1 cellular context compared by ENCODE assay signal in genomic region chr15:35690698-35691116, GRCh38.
TF ChIP-seq lines count a peak whose summit lies in the region.

No MANE protein-coding gene starts in this region.

TF ChIP-seq in K562, 482 proteins besides CTCF, POLR2A, EP300 and RAD21 (continued from another document and continues in another):
- TF ChIP-seq RREB1 (CRISPR knock-in tag; IDR thresholded peaks at IDR 0.05) (no peak), FOXJ3 (CRISPR knock-in tag; IDR thresholded peaks at IDR 0.05) (no peak), EGR1 (conservative IDR thresholded peaks at IDR 0.05) (peak; percentile 81), BCLAF1 (IDR thresholded peaks at IDR 0.05; ENCODE audit: borderline replicate concordance in 1 of 2, control insufficient read depth in 1 of 2, low read depth in 2 of 2, low read length in 1 of 2) (no peak), HBP1 (CRISPR knock-in tag; IDR thresholded peaks at IDR 0.05) (no peak), SMARCC2 (IDR thresholded peaks at IDR 0.05; ENCODE audit: low read depth) (no peak), HDAC3 (IDR thresholded peaks at IDR 0.05; ENCODE audit: borderline replicate concordance, partially characterized antibody) (no peak), NFATC3 (IDR thresholded peaks at IDR 0.05) (no peak), ZNF165 (CRISPR knock-in tag; IDR thresholded peaks at IDR 0.05; ENCODE audit: borderline replicate concordance) (no peak), ZBTB17 (CRISPR knock-in tag; IDR thresholded peaks at IDR 0.05) (no peak), TCFL5 (CRISPR knock-in tag; conservative IDR thresholded peaks at IDR 0.05) (no peak), DEAF1 (CRISPR knock-in tag; IDR thresholded peaks at IDR 0.05) (no peak), HOXB6 (CRISPR knock-in tag; IDR thresholded peaks at IDR 0.05; ENCODE audit: borderline replicate concordance) (no peak), ZNF407 (IDR thresholded peaks at IDR 0.05; ENCODE audit: low read depth) (no peak), RBBP5 (IDR thresholded peaks at IDR 0.05; ENCODE audit: borderline replicate concordance, insufficient read depth, low read length, poor library complexity, severe bottlenecking) (no peak), ZNF707 (CRISPR knock-in tag; conservative IDR thresholded peaks at IDR 0.05) (no peak), PTRF (tag; IDR thresholded peaks at IDR 0.05) (no peak), HMBOX1 (IDR thresholded peaks at IDR 0.05) (peak; percentile 63), ATF7 (IDR thresholded peaks at IDR 0.05) (no peak), PURB (CRISPR knock-in tag; IDR thresholded peaks at IDR 0.05; ENCODE audit: low read depth) (no peak), C11orf30 (IDR thresholded peaks at IDR 0.05; ENCODE audit: low read depth) (peak; percentile 31; the same call in 1 of the 2 replicates), ZFP91 (CRISPR knock-in tag; IDR thresholded peaks at IDR 0.05) (no peak), NRF1 (conservative IDR thresholded peaks at IDR 0.05 in 1 of 2, IDR thresholded peaks at IDR 0.05 in 1 of 2) (no peak), PHB2 (IDR thresholded peaks at IDR 0.05; ENCODE audit: low read depth) (no peak), TAF15 (IDR thresholded peaks at IDR 0.05; ENCODE audit: low read depth, low read length) (no peak), ZNF311 (CRISPR knock-in tag; IDR thresholded peaks at IDR 0.05) (no peak), ZSCAN32 (CRISPR knock-in tag; IDR thresholded peaks at IDR 0.05) (no peak), ESRRB (CRISPR knock-in tag; IDR thresholded peaks at IDR 0.05; ENCODE audit: borderline replicate concordance) (no peak), NFE2 (IDR thresholded peaks at IDR 0.05; ENCODE audit: low read depth) (peak; percentile 55)
